In genomic region chr7:123096976-123097375, GRCh38 we compare ENCODE assay signal across 21 cellular contexts.
"Had no signal": no experiment of that assay in that cellular context is flagged by ENCODE, and none has a peak within 500 bp of the region (broad histone marks: within the 10 kb centered on the region; RNA-seq: fewer than 3 reads in every experiment).

No MANE protein-coding gene starts in this region.

- ATAC-seq: activated CD4-positive, alpha-beta T cell treated with anti-CD3 and anti-CD28 coated beads for 36 hours; activated CD8-positive, alpha-beta memory T cell treated with anti-CD3 and anti-CD28 coated beads, Interleukin-2, amount 10 ng/mL, durations not matched to agents 7 days and 5 days; activated CD8-positive, alpha-beta T cell treated with anti-CD3 and anti-CD28 coated beads, Interleukin-2, amount 10 ng/mL, durations not matched to agents 7 days and 5 days; activated naive CD4-positive, alpha-beta T cell treated with anti-CD3 and anti-CD28 coated beads, Interleukin-2, amount 50 U/mL, for 72 hours; left lung; lower lobe of right lung; natural killer cell treated with Interleukin-12 subunit alpha and Interleukin-12 subunit beta and Interleukin-15 and Interleukin-18, amount 100 ng/mL, for 72 hours had no signal

- H3K36me3 ChIP-seq: left lung, lower lobe of right lung, right atrium auricular region, suprapubic skin, tibial artery had no signal

- H3K4me1 ChIP-seq: left lung, lower lobe of right lung, right atrium auricular region, suprapubic skin, tibial artery had no signal

- H3K9me3 ChIP-seq: left lung, lower lobe of right lung, right atrium auricular region, suprapubic skin, tibial artery had no signal

- DNase-seq: activated CD4-positive, alpha-beta T cell treated with anti-CD3 and anti-CD28 coated beads for 36 hours; activated CD4-positive, CD25-positive, alpha-beta regulatory T cell; activated CD8-positive, alpha-beta memory T cell treated with anti-CD3 and anti-CD28 coated beads, Interleukin-2, amount 10 ng/mL, durations not matched to agents 7 days and 5 days; activated CD8-positive, alpha-beta T cell treated with anti-CD3 and anti-CD28 coated beads, Interleukin-2, amount 10 ng/mL, durations not matched to agents 7 days and 5 days; activated naive CD4-positive, alpha-beta T cell; activated T-cell treated with anti-CD3 and anti-CD28 coated beads, Interleukin-2, amount 50 U/mL, for 48 hours; anterior cingulate cortex; dorsolateral prefrontal cortex; effector memory CD4-positive, alpha-beta T cell; left lung; lower lobe of right lung; mesenchymal stem cell; stimulated activated CD4-positive, alpha-beta T cell treated with anti-CD3 and anti-CD28 coated beads, Interleukin-15, amount 100 ng/mL, for 24 hours; stimulated activated CD4-positive, alpha-beta T cell treated with anti-CD3 and anti-CD28 coated beads, Interleukin-2, amount 100 ng/mL, for 24 hours; stimulated activated naive CD4-positive, alpha-beta T cell; tibial artery had no signal

- H3K4me3 ChIP-seq: coronary artery, dorsolateral prefrontal cortex, left lung, lower lobe of right lung, right atrium auricular region, suprapubic skin, tibial artery had no signal

- H3K27ac ChIP-seq: coronary artery, dorsolateral prefrontal cortex, left lung, lower lobe of right lung, right atrium auricular region, suprapubic skin, tibial artery had no signal

- H3K27me3 ChIP-seq: dorsolateral prefrontal cortex, left lung, right atrium auricular region, suprapubic skin, tibial artery had no signal
